ENCODE assay signal across 8 cellular contexts in genomic region chr14:22556990-22557623, GRCh38. TPM values are rescaled to one million over a fixed set of nuclear protein-coding genes. Genes with fewer than 3 reads are reported as not detected.
DNase-seq lines count a peak whose midpoint lies in the region; ATAC-seq and TF ChIP-seq lines count a peak whose summit lies in the region.

No MANE protein-coding gene starts in this region.

- peak overlapping the region; percentile 96 for H3K27ac Mint-ChIP-seq in endodermal cell

- peak; percentile 41 for ATAC-seq in HG03521 (IDR thresholded peaks at IDR 0.05; ENCODE audit: unreplicated experiment)

- H3K9ac ChIP-seq in endodermal cell (ENCODE audit: extremely low read depth, low read length, poor library complexity, severe bottlenecking), result no peak overlapping the region

- H3K9me3 ChIP-seq in endodermal cell (ENCODE audit: control insufficient read depth, low read length), result no peaks in the 10 kb centered on the region

- H3K27me3 ChIP-seq in endodermal cell (ENCODE audit: control insufficient read depth, insufficient read depth, low read length, poor library complexity, severe bottlenecking), result no peaks in the 10 kb centered on the region

- TF ChIP-seq CTCF in endodermal cell (conservative IDR thresholded peaks at IDR 0.05), result peak; percentile 100

- H3K27me3 Mint-ChIP-seq in endodermal cell (ENCODE audit: insufficient read depth), result no peaks in the 10 kb centered on the region

- no peaks in the 10 kb centered on the region for H3K9me3 Mint-ChIP-seq in endodermal cell

- H3K36me3 ChIP-seq in endodermal cell (ENCODE audit: control insufficient read depth, insufficient read depth, low read length), result peaks cover 3% of the 10 kb centered on the region

- peak overlapping the region; percentile 38 for H3K4me3 Mint-ChIP-seq in endodermal cell

- H3K4me1 Mint-ChIP-seq in endodermal cell, result peaks cover 44% of the 10 kb centered on the region

- no peak overlapping the region for H3K4me3 ChIP-seq in endodermal cell (ENCODE audit: low read length)

- H3K27ac ChIP-seq in endodermal cell (ENCODE audit: low read depth, low read length), result no peak overlapping the region

- peaks cover 11% of the 10 kb centered on the region for H3K4me1 ChIP-seq in endodermal cell (ENCODE audit: control insufficient read depth, insufficient read depth, low read length)

- no peaks in the 10 kb centered on the region for H3K36me3 Mint-ChIP-seq in endodermal cell (ENCODE audit: low read depth)

- DNase-seq in Ammon's horn (ENCODE audit: low spot score) (peak; percentile 77), GM19238 (ENCODE audit: insufficient read length, low spot score) (peak; percentile 54), NOMO-1 treated with dmso at 0.1 percent for 144 hours (lab: John Stamatoyannopoulos, UW; ENCODE audit: unreplicated experiment) (peak; percentile 67), endodermal cell (peak; percentile 95), midbrain (lab: John Stamatoyannopoulos, UW) (peak; percentile 87)
- DNase-seq in activated CD8-positive, alpha-beta memory T cell treated with anti-CD3 and anti-CD28 coated beads, Interleukin-2, amount 50 U/mL, for 1 hour (ENCODE audit: extremely low read depth), result peak; percentile 80
- peak; percentile 80 to 84 for DNase-seq in stimulated activated CD8-positive, alpha-beta memory T cell treated with anti-CD3 and anti-CD28 coated beads, Interleukin-15, amount 100 ng/mL, for 4 hours (ENCODE audit: low read depth in 2 of 2)

- WGBS in endodermal cell (ENCODE audit: insufficient coverage in 1 of 2, insufficient read length in 1 of 2), 2 experiments, result 2 to 19% methylated on average over 10 to 28 of the region's 28 CpGs

RNA-seq across cellular contexts. Expression of gene DAD1, which starts 31.9 kb away (rescaled TPM):
- 100 to 1,000 TPM; 176 to 193 TPM for total RNA-seq in endodermal cell
- 241 TPM for polyA plus RNA-seq in endodermal cell (2013, experiment 1 of 2)
- 234 TPM for polyA plus RNA-seq in endodermal cell (2013, experiment 2 of 2)

RNA-seq across cellular contexts. Expression of gene ABHD4, which starts 41.0 kb away (rescaled TPM):
- total RNA-seq in endodermal cell, result 10 to 100 TPM; 68.3 to 77.7 TPM
- polyA plus RNA-seq in endodermal cell (2013, experiment 1 of 2), result 18.7 TPM
- polyA plus RNA-seq in endodermal cell (2013, experiment 2 of 2), result 15.9 TPM
